ENCODE assay signal across 8 cellular contexts in the genomic region with DNA sequence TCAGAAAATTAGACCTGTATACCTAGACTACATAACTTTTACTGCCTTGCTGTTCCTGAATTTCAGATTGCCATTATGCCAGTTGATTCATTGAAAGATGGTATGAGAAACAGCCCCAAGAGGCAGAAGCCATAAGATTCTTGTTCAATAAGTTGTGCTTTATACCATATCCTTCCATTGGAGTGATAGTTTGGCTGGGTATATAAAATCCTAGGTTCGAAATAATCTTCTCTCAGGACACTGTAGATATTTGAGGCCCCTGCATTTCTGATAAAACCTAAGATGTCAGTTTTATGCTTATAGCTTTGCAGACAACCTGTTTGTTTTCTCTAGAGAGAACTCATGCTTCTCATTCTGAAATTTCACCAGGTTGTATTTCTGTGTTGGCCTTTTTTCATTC. TPM values are rescaled to one million over a fixed set of nuclear protein-coding genes. Genes with fewer than 3 reads are reported as not detected.
"Had no signal": no experiment of that assay in that cellular context is flagged by ENCODE, and none has a peak within 500 bp of the region (broad histone marks: within the 10 kb centered on the region; RNA-seq: fewer than 3 reads in every experiment).

No MANE protein-coding gene starts in this region.

- H3K9ac ChIP-seq: KMS-11 had no signal

- H3K4me3 Mint-ChIP-seq: IgD-negative memory B cell had no signal

- DNase-seq: IMR-90, KBM-7, KG1 had no signal

- FAIRE-seq: HTR-8/SVneo had no signal

- H3K27ac ChIP-seq: HL-60, KMS-11 had no signal

- H3K4me2 ChIP-seq: KMS-11 had no signal

RNA-seq across cellular contexts. Expression of a gene that starts 9.6 kb away (rescaled TPM):
- total RNA-seq: HT-29 had no signal
